Comparison of ENCODE assay signal across 1 cellular context in genomic region chr1:234963180-234963903, GRCh38.
TF ChIP-seq lines count a peak whose summit lies in the region.

No MANE protein-coding gene starts in this region.

TF ChIP-seq in HepG2, 621 proteins besides CTCF, POLR2A, EP300 and RAD21 (continued from another document and continues in another):
- peak; percentile 88 for TF ChIP-seq ZNF687 (CRISPR knock-in tag; IDR thresholded peaks at IDR 0.05)
- TF ChIP-seq FOXP1 (IDR thresholded peaks at IDR 0.05) = 0 out of 2 replicates have a peak, but pooled peaks have one; percentile 25
- peak; percentile 89 for TF ChIP-seq FOXP1 (CRISPR knock-in tag; IDR thresholded peaks at IDR 0.05)
- TF ChIP-seq USF2 (IDR thresholded peaks at IDR 0.05; ENCODE audit: low read depth, low read length) = no peak
- TF ChIP-seq USF2 (CRISPR knock-in tag; IDR thresholded peaks at IDR 0.05; ENCODE audit: borderline replicate concordance) = no peak
- no peak for TF ChIP-seq SMARCC2 (IDR thresholded peaks at IDR 0.05)
- TF ChIP-seq ATM (IDR thresholded peaks at IDR 0.05; ENCODE audit: borderline replicate concordance) = no peak
- TF ChIP-seq NFATC3 (CRISPR knock-in tag; IDR thresholded peaks at IDR 0.05) = no peak
- TF ChIP-seq ZNF747 (CRISPR knock-in tag; IDR thresholded peaks at IDR 0.05; ENCODE audit: borderline replicate concordance) = no peak
- peak; percentile 42; the same call in 1 of the 2 replicates for TF ChIP-seq CREB1 (IDR thresholded peaks at IDR 0.05)
- 0 out of 2 replicates have a peak, but pooled peaks have one; percentile 64 for TF ChIP-seq CREB1 (CRISPR knock-in tag; IDR thresholded peaks at IDR 0.05)
- TF ChIP-seq ZNF570 (CRISPR knock-in tag; IDR thresholded peaks at IDR 0.05; ENCODE audit: borderline replicate concordance) = peak; percentile 29; the same call in 1 of the 2 replicates
- peak; percentile 18 for TF ChIP-seq TBL1XR1 (IDR thresholded peaks at IDR 0.05; ENCODE audit: borderline replicate concordance, low read length, partially characterized antibody)
- TF ChIP-seq MAFF (IDR thresholded peaks at IDR 0.05; ENCODE audit: low read depth, low read length) = peak; percentile 79
- TF ChIP-seq ZNF501 (CRISPR knock-in tag; IDR thresholded peaks at IDR 0.05) = peak; percentile 64
- TF ChIP-seq TRIM24 (CRISPR knock-in tag; IDR thresholded peaks at IDR 0.05) = no peak
- TF ChIP-seq TMF1 (CRISPR knock-in tag; IDR thresholded peaks at IDR 0.05; ENCODE audit: low read depth) = peak; percentile 75; the same call in 1 of the 2 replicates
- TF ChIP-seq ZNF33B (CRISPR knock-in tag; IDR thresholded peaks at IDR 0.05) = no peak; the same call in 1 of the 2 replicates
- 0 out of 2 replicates have a peak, but pooled peaks have one; percentile 54 for TF ChIP-seq GTF3A (CRISPR knock-in tag; conservative IDR thresholded peaks at IDR 0.05)
- peak; percentile 88 for TF ChIP-seq ZNF143 (CRISPR knock-in tag; IDR thresholded peaks at IDR 0.05)
- TF ChIP-seq EHMT2 (IDR thresholded peaks at IDR 0.05; ENCODE audit: borderline replicate concordance, low read depth, low read length) = no peak
- no peak for TF ChIP-seq HES4 (CRISPR knock-in tag; IDR thresholded peaks at IDR 0.05; ENCODE audit: borderline replicate concordance)
- peak; percentile 66 for TF ChIP-seq SALL1 (CRISPR knock-in tag; IDR thresholded peaks at IDR 0.05)
- peak; percentile 80; the same call in 1 of the 2 replicates for TF ChIP-seq NCOR1 (IDR thresholded peaks at IDR 0.05; ENCODE audit: borderline replicate concordance, low read length)
- TF ChIP-seq SMAD3 (CRISPR knock-in tag; IDR thresholded peaks at IDR 0.05) = peak; percentile 71; the same call in 1 of the 2 replicates
- no peak for TF ChIP-seq ZNF572 (CRISPR knock-in tag; IDR thresholded peaks at IDR 0.05)
- no peak for TF ChIP-seq ZNF800 (CRISPR knock-in tag; IDR thresholded peaks at IDR 0.05)
- TF ChIP-seq ZNF605 (CRISPR knock-in tag; IDR thresholded peaks at IDR 0.05) = peak; percentile 53; the same call in 1 of the 2 replicates
- TF ChIP-seq PRDM15 (CRISPR knock-in tag; IDR thresholded peaks at IDR 0.05) = peak; percentile 47; the same call in 1 of the 2 replicates
- TF ChIP-seq AFF4 (CRISPR knock-in tag; IDR thresholded peaks at IDR 0.05) = peak; percentile 90; the same call in 1 of the 2 replicates
- peak; percentile 64; the same call in 1 of the 2 replicates for TF ChIP-seq THRA (CRISPR knock-in tag; IDR thresholded peaks at IDR 0.05; ENCODE audit: borderline replicate concordance)
- no peak for TF ChIP-seq ARNT (IDR thresholded peaks at IDR 0.05)
- peak; percentile 85 for TF ChIP-seq FOXK1 (CRISPR knock-in tag; IDR thresholded peaks at IDR 0.05; ENCODE audit: borderline replicate concordance, low read depth)
- TF ChIP-seq REXO4 (CRISPR knock-in tag; IDR thresholded peaks at IDR 0.05; ENCODE audit: borderline replicate concordance) = no peak
- TF ChIP-seq ARID4A (CRISPR knock-in tag; IDR thresholded peaks at IDR 0.05; ENCODE audit: borderline replicate concordance) = peak; percentile 29; the same call in 1 of the 2 replicates
- TF ChIP-seq ZNF776 (CRISPR knock-in tag; IDR thresholded peaks at IDR 0.05) = no peak
